Comparison of ENCODE assay signal across 8 cellular contexts in genomic region chr17:4903051-4903818, GRCh38. TPM values are rescaled to one million over a fixed set of nuclear protein-coding genes. Genes with fewer than 3 reads are reported as not detected.
A peak's percentile ranks its signal among the peaks of the same experiment; 100 is the strongest.
DNase-seq lines count a peak whose midpoint lies in the region; ATAC-seq and TF ChIP-seq lines count a peak whose summit lies in the region.

Gene CHRNE (minus strand): TSS chr17:4903098. CDS start chr17:4903063, 35 bp downstream.

- peaks cover 25% of the 10 kb centered on the region for H3K4me1 Mint-ChIP-seq in activated T-helper 1 cell treated with anti-CD3 and anti-CD28 coated beads, Interleukin-12 subunit alpha, Interleukin-12 subunit beta, Interleukin-2, Interleukin-4 antibody, amounts not matched to agents 30 ng/mL and 10 ng/mL and 1 ng/mL, durations not matched to agents 14 hours and 24 hours and 36 hours (ENCODE audit: low read depth)

- H3K27me3 ChIP-seq in neutrophil (peaks cover 74% of the 10 kb centered on the region), suprapubic skin (no peaks in the 10 kb centered on the region)

- H3K4me3 ChIP-seq in Jurkat, Clone E6-1 (ENCODE audit: low read length): peak within 1 kb of the TSS; percentile 24
- H3K4me3 ChIP-seq in neutrophil (ENCODE audit: low read depth in 1 of 2, low read length in 1 of 2): peak within 1 kb of the TSS; percentile 63 to 86
- H3K4me3 ChIP-seq in suprapubic skin: no peak within 1 kb of the TSS

- TF ChIP-seq POLR2A in suprapubic skin (IDR thresholded peaks at IDR 0.05): no peak

- TF ChIP-seq EP300 in suprapubic skin (IDR thresholded peaks at IDR 0.05): no peak

- H3K9me3 Mint-ChIP-seq in activated T-helper 1 cell treated with anti-CD3 and anti-CD28 coated beads, Interleukin-12 subunit alpha, Interleukin-12 subunit beta, Interleukin-2, Interleukin-4 antibody, amounts not matched to agents 30 ng/mL and 10 ng/mL and 1 ng/mL, durations not matched to agents 14 hours and 24 hours and 36 hours: no peaks in the 10 kb centered on the region

- intact Hi-C loops in activated T-helper 1 cell treated with anti-CD3 and anti-CD28 coated beads, Interleukin-12 subunit alpha, Interleukin-12 subunit beta, Interleukin-2, Interleukin-4 antibody, amounts not matched to agents 30 ng/mL and 10 ng/mL and 1 ng/mL, durations not matched to agents 14 hours and 24 hours and 36 hours (cut with micrococcal nuclease): loop anchor here (1.0 to 5.0 kb wide), 2 partner anchors 172 to 336 kb away; partner anchors contain the start of gene MED11

- H3K36me3 ChIP-seq in neutrophil (no peaks in the 10 kb centered on the region), suprapubic skin (no peaks in the 10 kb centered on the region)

- no peaks in the 10 kb centered on the region for H3K9me3 ChIP-seq in neutrophil
- H3K9me3 ChIP-seq in suprapubic skin: no peaks in the 10 kb centered on the region

- 4% methylated on average over 6 of the region's 10 CpGs for WGBS in suprapubic skin

- H3K27me3 Mint-ChIP-seq in activated T-helper 1 cell treated with anti-CD3 and anti-CD28 coated beads, Interleukin-12 subunit alpha, Interleukin-12 subunit beta, Interleukin-2, Interleukin-4 antibody, amounts not matched to agents 30 ng/mL and 10 ng/mL and 1 ng/mL, durations not matched to agents 14 hours and 24 hours and 36 hours (ENCODE audit: insufficient read depth): peaks cover 16% of the 10 kb centered on the region

- H3K27ac ChIP-seq in neutrophil (peak within 1 kb of the TSS; percentile 95), suprapubic skin (peak within 1 kb of the TSS; percentile 42)

- no peak for ATAC-seq in GM21737 (IDR thresholded peaks at IDR 0.05; ENCODE audit: unreplicated experiment)

- DNase-seq in DMS53 (lab: John Stamatoyannopoulos, UW): peak; percentile 86
- DNase-seq in Jurkat, Clone E6-1 (ENCODE audit: low read depth, low spot score): peak; percentile 86
- DNase-seq in RPMI7951 (ENCODE audit: low read depth): peak; percentile 58
- DNase-seq in activated T-helper 1 cell treated with anti-CD3 and anti-CD28 coated beads, Interleukin-12 subunit alpha, Interleukin-12 subunit beta, Interleukin-2, Interleukin-4 antibody, amounts not matched to agents 30 ng/mL and 10 ng/mL and 1 ng/mL, durations not matched to agents 14 hours and 24 hours and 36 hours (ENCODE audit: low spot score): peak; percentile 61
- DNase-seq in fibroblast of gingiva (ENCODE audit: low read depth): peak; percentile 57
- DNase-seq in suprapubic skin (ENCODE audit: low spot score in 2 of 2): peak; percentile 91 to 93

- H3K4me1 ChIP-seq in neutrophil (ENCODE audit: control insufficient read depth in 1 of 2, insufficient read depth in 1 of 2, low read depth in 1 of 2, low read length in 1 of 2) (peaks cover 37 to 49% of the 10 kb centered on the region in 2 experiments), suprapubic skin (peaks cover 48% of the 10 kb centered on the region)

- peak within 1 kb of the TSS; percentile 52 for H3K27ac Mint-ChIP-seq in activated T-helper 1 cell treated with anti-CD3 and anti-CD28 coated beads, Interleukin-12 subunit alpha, Interleukin-12 subunit beta, Interleukin-2, Interleukin-4 antibody, amounts not matched to agents 30 ng/mL and 10 ng/mL and 1 ng/mL, durations not matched to agents 14 hours and 24 hours and 36 hours

- TF ChIP-seq CTCF in neutrophil (IDR thresholded peaks at IDR 0.05) (peak; percentile 82), suprapubic skin (IDR thresholded peaks at IDR 0.05) (peak; percentile 67 to 74)

- H3K36me3 Mint-ChIP-seq in activated T-helper 1 cell treated with anti-CD3 and anti-CD28 coated beads, Interleukin-12 subunit alpha, Interleukin-12 subunit beta, Interleukin-2, Interleukin-4 antibody, amounts not matched to agents 30 ng/mL and 10 ng/mL and 1 ng/mL, durations not matched to agents 14 hours and 24 hours and 36 hours (ENCODE audit: low read depth): no peaks in the 10 kb centered on the region

- H3K4me3 Mint-ChIP-seq in activated T-helper 1 cell treated with anti-CD3 and anti-CD28 coated beads, Interleukin-12 subunit alpha, Interleukin-12 subunit beta, Interleukin-2, Interleukin-4 antibody, amounts not matched to agents 30 ng/mL and 10 ng/mL and 1 ng/mL, durations not matched to agents 14 hours and 24 hours and 36 hours: peak within 1 kb of the TSS; percentile 21

RNA-seq across cellular contexts. Expression of gene CHRNE, which starts in this region (rescaled TPM):
- polyA plus RNA-seq in Jurkat, Clone E6-1 (2012; ENCODE audit: insufficient read depth, insufficient read length): not detected
- not detected in 2 replicates for total RNA-seq in RPMI7951 (2014; rRNA removed; shearing (Covaris generic))
- 0.52 and 0.61 TPM in 2 replicates for total RNA-seq in activated T-helper 1 cell treated with anti-CD3 and anti-CD28 coated beads, Interleukin-12 subunit alpha, Interleukin-12 subunit beta, Interleukin-2, Interleukin-4 antibody, amounts not matched to agents 30 ng/mL and 10 ng/mL and 1 ng/mL, durations not matched to agents 14 hours and 24 hours and 36 hours
- total RNA-seq in suprapubic skin: 1 to 10 TPM; 1.7 to 6.0 (median 2.4) TPM

Comparison
In these comparisons a context has a peak if more than half of its experiments do, and no peak if none do; other contexts are left out.
1. Peak in DNase-seq in RPMI7951; RNA of the gene not detected or under 1 TPM.
2. Peak in DNase-seq in activated T-helper 1 cell treated with anti-CD3 and anti-CD28 coated beads, Interleukin-12 subunit alpha, Interleukin-12 subunit beta, Interleukin-2, Interleukin-4 antibody, amounts not matched to agents 30 ng/mL and 10 ng/mL and 1 ng/mL, durations not matched to agents 14 hours and 24 hours and 36 hours; RNA of the gene not detected or under 1 TPM.